9 cellular contexts compared by ENCODE assay signal in the genomic region with DNA sequence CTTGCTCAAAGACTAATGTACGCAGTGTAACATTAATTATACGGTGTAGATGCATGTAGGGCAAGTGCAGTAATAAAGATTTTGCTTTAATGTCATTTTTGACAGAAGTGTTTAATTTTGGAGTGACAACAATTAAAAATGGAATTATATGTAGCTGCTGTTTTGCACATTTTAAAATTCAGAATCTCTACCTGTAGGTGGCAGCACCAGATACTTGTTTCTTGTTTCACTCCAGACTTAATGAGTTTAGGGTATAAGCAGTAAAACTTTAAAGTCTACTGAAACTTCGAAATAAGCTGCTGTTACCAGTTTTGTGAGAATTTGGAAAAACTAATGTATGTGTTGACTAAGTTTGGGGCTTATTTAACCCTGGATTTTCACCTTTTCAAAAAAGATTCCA.
DNase-seq lines count a peak whose midpoint lies in the region; ATAC-seq, FAIRE-seq and TF ChIP-seq lines count a peak whose summit lies in the region.
"Had no signal": no experiment of that assay in that cellular context is flagged by ENCODE, and none has a peak within 500 bp of the region (broad histone marks: within the 10 kb centered on the region; RNA-seq: fewer than 3 reads in every experiment).

No MANE protein-coding gene starts in this region.

- no peak overlapping the region for H3K4me3 Mint-ChIP-seq in glutamatergic neuron (ENCODE audit: unreplicated experiment)
- H3K4me3 Mint-ChIP-seq in activated naive CD8-positive, alpha-beta T cell treated with anti-CD3 and anti-CD28 coated beads, Interleukin-2, amount 50 U/mL, for 24 hours, result no peak overlapping the region

- no peaks in the 10 kb centered on the region for H3K36me3 ChIP-seq in upper lobe of right lung

- intact Hi-C loops in upper lobe of right lung (cut with DNase I), result loop anchor here (10.0 kb wide), 1 partner anchor 306 kb away; no protein-coding TSS in a partner anchor

- peak; percentile 53 for TF ChIP-seq CTCF in glutamatergic neuron (IDR thresholded peaks at IDR 0.05; ENCODE audit: partially characterized antibody, unreplicated experiment)
- peak; percentile 54 for TF ChIP-seq CTCF in upper lobe of right lung (IDR thresholded peaks at IDR 0.05)

- CTCF ChIA-PET in HEK293T (lab: Yijun Ruan, JAX), result interaction anchor here (0.6 to 1.7 kb wide), 8 partner anchors 9 to 306 kb away, joined by 3 to 11 read pairs (median 3); no protein-coding TSS in a partner anchor

- H3K27me3 Mint-ChIP-seq in glutamatergic neuron (ENCODE audit: unreplicated experiment), result no peaks in the 10 kb centered on the region
- H3K27me3 Mint-ChIP-seq in activated naive CD8-positive, alpha-beta T cell treated with anti-CD3 and anti-CD28 coated beads, Interleukin-2, amount 50 U/mL, for 24 hours, result no peaks in the 10 kb centered on the region
- H3K27me3 Mint-ChIP-seq: naive B cell had no signal

- H3K27ac ChIP-seq in upper lobe of right lung, result no peak overlapping the region

- H3K4me1 Mint-ChIP-seq in glutamatergic neuron (ENCODE audit: low read depth, unreplicated experiment), result no peaks in the 10 kb centered on the region
- no peaks in the 10 kb centered on the region for H3K4me1 Mint-ChIP-seq in activated naive CD8-positive, alpha-beta T cell treated with anti-CD3 and anti-CD28 coated beads, Interleukin-2, amount 50 U/mL, for 24 hours
- H3K4me1 Mint-ChIP-seq: naive B cell had no signal

- POLR2A ChIA-PET in HEK293T (lab: Yijun Ruan, JAX), result no interaction called here

- no peaks in the 10 kb centered on the region for H3K9me3 Mint-ChIP-seq in glutamatergic neuron (ENCODE audit: unreplicated experiment)
- H3K9me3 Mint-ChIP-seq in activated naive CD8-positive, alpha-beta T cell treated with anti-CD3 and anti-CD28 coated beads, Interleukin-2, amount 50 U/mL, for 24 hours, result no peaks in the 10 kb centered on the region
- H3K9me3 Mint-ChIP-seq: naive B cell had no signal

- FAIRE-seq in TTC549 (lab: Jason Lieb, UNC), result peak; percentile 43

- no peak overlapping the region for H3K4me3 ChIP-seq in upper lobe of right lung

- H3K9me3 ChIP-seq in upper lobe of right lung, result no peaks in the 10 kb centered on the region

- peak; percentile 3 for DNase-seq in Daoy (ENCODE audit: low read depth)
- peak; percentile 15 for DNase-seq in HEK293T (ENCODE audit: extremely low spot score)
- DNase-seq in glutamatergic neuron, result no peak
- no peak for DNase-seq in upper lobe of right lung
- DNase-seq in occipital lobe (lab: John Stamatoyannopoulos, UW), result no peak
- no peak for DNase-seq in activated naive CD8-positive, alpha-beta T cell treated with anti-CD3 and anti-CD28 coated beads, Interleukin-2, amount 50 U/mL, for 24 hours
- DNase-seq in ecto neural progenitor cell (ENCODE audit: low spot score), result no peak
- DNase-seq: naive B cell had no signal

- ATAC-seq in upper lobe of right lung, result no peak
- no peak for ATAC-seq in activated naive CD8-positive, alpha-beta T cell treated with anti-CD3 and anti-CD28 coated beads, Interleukin-2, amount 50 U/mL, for 24 hours

- no peak overlapping the region for H3K27ac Mint-ChIP-seq in glutamatergic neuron (ENCODE audit: unreplicated experiment)
- no peak overlapping the region for H3K27ac Mint-ChIP-seq in activated naive CD8-positive, alpha-beta T cell treated with anti-CD3 and anti-CD28 coated beads, Interleukin-2, amount 50 U/mL, for 24 hours
- H3K27ac Mint-ChIP-seq: naive B cell had no signal

- H3K36me3 Mint-ChIP-seq in glutamatergic neuron (ENCODE audit: unreplicated experiment), result no peaks in the 10 kb centered on the region
- H3K36me3 Mint-ChIP-seq in activated naive CD8-positive, alpha-beta T cell treated with anti-CD3 and anti-CD28 coated beads, Interleukin-2, amount 50 U/mL, for 24 hours (ENCODE audit: low read depth), result peaks cover 21% of the 10 kb centered on the region
- H3K36me3 Mint-ChIP-seq: naive B cell had no signal

- no peaks in the 10 kb centered on the region for H3K4me1 ChIP-seq in upper lobe of right lung

- no peaks in the 10 kb centered on the region for H3K27me3 ChIP-seq in upper lobe of right lung

TF ChIP-seq in HEK293T, 16 proteins besides CTCF, POLR2A, EP300 and RAD21:
- TF ChIP-seq ARNT (IDR thresholded peaks at IDR 0.05) (no peak), FOXM1 (IDR thresholded peaks at IDR 0.05; ENCODE audit: borderline replicate concordance) (no peak), ZNF384 (IDR thresholded peaks at IDR 0.05) (no peak), L3MBTL2 (conservative IDR thresholded peaks at IDR 0.05) (no peak), SUZ12 (IDR thresholded peaks at IDR 0.05) (no peak), SP1 (IDR thresholded peaks at IDR 0.05) (no peak), TARDBP (IDR thresholded peaks at IDR 0.05) (no peak), CTBP1 (IDR thresholded peaks at IDR 0.05; ENCODE audit: borderline replicate concordance) (no peak), FOXA1 (IDR thresholded peaks at IDR 0.05) (no peak)

Comparison
In these comparisons a context has a peak if more than half of its experiments do, and no peak if none do; other contexts are left out.
1. DNase-seq: peak in Daoy (single experiment) and HEK293T (single experiment); none in glutamatergic neuron (single experiment), upper lobe of right lung (single experiment), occipital lobe (single experiment), activated naive CD8-positive, alpha-beta T cell treated with anti-CD3 and anti-CD28 coated beads, Interleukin-2, amount 50 U/mL, for 24 hours (single experiment) and ecto neural progenitor cell (single experiment).